ENCODE assay signal across 8 cellular contexts in genomic region chr22:24155597-24156145, GRCh38. TPM values are rescaled to one million over a fixed set of nuclear protein-coding genes. Genes with fewer than 3 reads are reported as not detected.
DNase-seq lines count a peak whose midpoint lies in the region; ATAC-seq, FAIRE-seq and TF ChIP-seq lines count a peak whose summit lies in the region.

No MANE protein-coding gene starts in this region.

- peak overlapping the region; percentile 69 for H3K4me3 ChIP-seq in NB4 (ENCODE audit: low read depth, low read length)

- no peak for TF ChIP-seq POLR2A in H54 (IDR thresholded peaks at IDR 0.05; ENCODE audit: low read depth, low read length)
- TF ChIP-seq POLR2A in NB4 (IDR thresholded peaks at IDR 0.05; ENCODE audit: extremely low read depth, insufficient read length) = peak; percentile 27

- H3K4me1 Mint-ChIP-seq in effector memory CD8-positive, alpha-beta T cell (ENCODE audit: low read depth in 2 of 2) = peaks cover 59 to 60% of the 10 kb centered on the region in 2 donors
- H3K4me1 Mint-ChIP-seq in stimulated activated memory B cell treated with anti-CD40 and anti-IgM and Interleukin-4, amounts not matched to agents 10 μg/mL and 1 μg/mL and 100 μg/mL, for 72 hours = peaks cover 73% of the 10 kb centered on the region

- ATAC-seq in effector memory CD8-positive, alpha-beta T cell (replicated peaks) = peak; percentile 41
- ATAC-seq in stimulated activated memory B cell treated with anti-CD40 and anti-IgM and Interleukin-4, amounts not matched to agents 10 μg/mL and 1 μg/mL and 100 μg/mL, for 72 hours = peak; percentile 69

- peaks cover 45% of the 10 kb centered on the region for H3K36me3 Mint-ChIP-seq in effector memory CD8-positive, alpha-beta T cell (ENCODE audit: insufficient read depth)
- H3K36me3 Mint-ChIP-seq in stimulated activated memory B cell treated with anti-CD40 and anti-IgM and Interleukin-4, amounts not matched to agents 10 μg/mL and 1 μg/mL and 100 μg/mL, for 72 hours = peaks cover 6% of the 10 kb centered on the region

- no peaks in the 10 kb centered on the region for H3K27me3 Mint-ChIP-seq in effector memory CD8-positive, alpha-beta T cell
- no peaks in the 10 kb centered on the region for H3K27me3 Mint-ChIP-seq in stimulated activated memory B cell treated with anti-CD40 and anti-IgM and Interleukin-4, amounts not matched to agents 10 μg/mL and 1 μg/mL and 100 μg/mL, for 72 hours

- no peak for FAIRE-seq in H54 (lab: Jason Lieb, UNC)

- H3K4me3 Mint-ChIP-seq in effector memory CD8-positive, alpha-beta T cell = peak overlapping the region; percentile 95 to 97
- H3K4me3 Mint-ChIP-seq in stimulated activated memory B cell treated with anti-CD40 and anti-IgM and Interleukin-4, amounts not matched to agents 10 μg/mL and 1 μg/mL and 100 μg/mL, for 72 hours = peak overlapping the region; percentile 73

- TF ChIP-seq CTCF in NB4 (IDR thresholded peaks at IDR 0.05; ENCODE audit: low read depth, low read length) = peak; percentile 72

- no peaks in the 10 kb centered on the region for H3K9me3 Mint-ChIP-seq in effector memory CD8-positive, alpha-beta T cell
- H3K9me3 Mint-ChIP-seq in stimulated activated memory B cell treated with anti-CD40 and anti-IgM and Interleukin-4, amounts not matched to agents 10 μg/mL and 1 μg/mL and 100 μg/mL, for 72 hours = no peaks in the 10 kb centered on the region

- in situ Hi-C loops in G401 (cut with HindIII; ENCODE audit: low sequenced_read_pairs) = no loop called here

- DNase-seq in G401 (ENCODE audit: low spot score) (peak; percentile 68), H54 (ENCODE audit: insufficient read length, low spot score) (peak; percentile 51), NB4 (ENCODE audit: low read depth) (peak; percentile 91), lung microvascular endothelial cell (ENCODE audit: low read depth in 2 of 2) (peak; percentile 65 to 81), COLO829 (ENCODE audit: low spot score) (no peak)
- DNase-seq in activated CD4-positive, alpha-beta T cell treated with anti-CD3 and anti-CD28 coated beads, Interleukin-2, amount 50 U/mL, for 1 hour = peak; percentile 46
- peak in 2 of 3 experiments; percentile 30 to 38 for DNase-seq in effector memory CD8-positive, alpha-beta T cell

- peak overlapping the region; percentile 94 to 97 for H3K27ac Mint-ChIP-seq in effector memory CD8-positive, alpha-beta T cell
- peak overlapping the region; percentile 55 for H3K27ac Mint-ChIP-seq in stimulated activated memory B cell treated with anti-CD40 and anti-IgM and Interleukin-4, amounts not matched to agents 10 μg/mL and 1 μg/mL and 100 μg/mL, for 72 hours

RNA-seq across cellular contexts. Expression of gene SUSD2, which starts 25.6 kb away (rescaled TPM):
- total RNA-seq in G401 (2014; rRNA removed; shearing (Covaris generic)) = not detected in 2 replicates
- 0.20 and 0.22 TPM in 2 replicates for total RNA-seq in lung microvascular endothelial cell
